8 cellular contexts compared by ENCODE assay signal in the genomic region with DNA sequence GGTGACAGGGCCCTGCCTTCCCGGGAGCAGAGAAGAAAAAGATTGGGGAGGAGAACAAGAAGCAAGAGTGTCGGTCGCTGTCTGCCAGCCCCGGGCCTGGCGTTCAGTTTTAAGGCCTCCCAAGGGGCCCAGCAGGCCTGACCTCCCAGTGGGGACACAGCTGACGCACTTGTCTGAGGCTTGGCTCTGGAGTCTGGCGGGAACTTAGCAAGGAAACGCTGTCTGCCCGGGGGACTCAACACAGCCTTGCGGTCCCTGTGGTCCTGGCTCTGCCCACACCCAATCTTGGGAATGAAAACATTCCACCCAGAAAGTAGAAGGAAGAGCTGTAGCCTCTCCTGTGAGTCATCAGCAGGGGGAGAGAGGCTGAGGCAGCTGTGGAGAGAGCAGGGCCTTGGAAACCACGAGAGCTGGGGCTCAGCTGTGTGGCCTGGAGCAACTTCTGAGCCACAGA. TPM values are rescaled to one million over a fixed set of nuclear protein-coding genes. Genes with fewer than 3 reads are reported as not detected.
DNase-seq lines count a peak whose midpoint lies in the region; ATAC-seq and TF ChIP-seq lines count a peak whose summit lies in the region.

No MANE protein-coding gene starts in this region.

- H3K27ac ChIP-seq in substantia nigra (ENCODE audit: low read depth, low read length, poor library complexity, severe bottlenecking) = peak overlapping the region; percentile 75

- H3K27me3 ChIP-seq in kidney epithelial cell (ENCODE audit: control insufficient read depth, insufficient read depth, low read length) = no peaks in the 10 kb centered on the region

- DNase-seq in NCI-H82 (lab: John Stamatoyannopoulos, UW) (peak; percentile 3), NCI-H82 treated with DMSO at 0.1 percent for 48 hours (lab: John Stamatoyannopoulos, UW; ENCODE audit: unreplicated experiment) (no peak), brain pericyte (ENCODE audit: low read depth, low spot score) (peak; percentile 90), kidney epithelial cell (ENCODE audit: low read depth) (peak; percentile 96), substantia nigra (lab: John Stamatoyannopoulos, UW) (peak in 36 of 49 donors; percentile 18 to 79 (median 47)), COR-L47 (lab: John Stamatoyannopoulos, UW) (no peak)
- DNase-seq in activated effector memory CD4-positive, alpha-beta T cell treated with Interleukin-2 at 50 U/mL for 16 hours = no peak

- peaks cover 9% of the 10 kb centered on the region for H3K36me3 ChIP-seq in kidney epithelial cell (ENCODE audit: control insufficient read depth, insufficient read depth, low read length)

- no peak for ATAC-seq in HG02642 (IDR thresholded peaks at IDR 0.05; ENCODE audit: poor library complexity, unreplicated experiment)

- H3K4me3 ChIP-seq in kidney epithelial cell (ENCODE audit: low read depth, low read length) = no peak overlapping the region

- TF ChIP-seq CTCF in kidney epithelial cell (IDR thresholded peaks at IDR 0.05; ENCODE audit: insufficient read depth, low read length, poor library complexity, severe bottlenecking) = no peak

RNA-seq across cellular contexts. Expression of a gene that starts 54.4 kb away (rescaled TPM):
- total RNA-seq in kidney epithelial cell = 15.8 and 15.9 TPM in 2 replicates

Comparison
In these comparisons a context has a peak if more than half of its experiments do, and no peak if none do; other contexts are left out.
1. DNase-seq: peak in NCI-H82 (single experiment), brain pericyte (single experiment), kidney epithelial cell (single experiment) and substantia nigra (36 of 49); none in NCI-H82 treated with DMSO at 0.1 percent for 48 hours (single experiment), activated effector memory CD4-positive, alpha-beta T cell treated with Interleukin-2 at 50 U/mL for 16 hours (single experiment) and COR-L47 (single experiment).